Comparison of ENCODE assay signal across 10 cellular contexts in genomic region chr4:2891294-2891693, GRCh38. TPM values are rescaled to one million over a fixed set of nuclear protein-coding genes. Genes with fewer than 3 reads are reported as not detected.
DNase-seq lines count a peak whose midpoint lies in the region; ATAC-seq and TF ChIP-seq lines count a peak whose summit lies in the region.
"Had no signal": no experiment of that assay in that cellular context is flagged by ENCODE, and none has a peak within 500 bp of the region (broad histone marks: within the 10 kb centered on the region; RNA-seq: fewer than 3 reads in every experiment).

No MANE protein-coding gene starts in this region.

- H3K4me3 ChIP-seq in foreskin fibroblast (ENCODE audit: low read depth in 1 of 2, low read length in 2 of 2) (no peak overlapping the region), lower leg skin (ENCODE audit: low read depth, poor library complexity, severe bottlenecking) (no peak overlapping the region)
- H3K4me3 ChIP-seq: ascending aorta had no signal

- H3K4me3 Mint-ChIP-seq in activated T-helper 17 cell treated with anti-CD3 and anti-CD28 coated beads, Interleukin-2, amount 50 U/mL, for 72 hours, result no peak overlapping the region
- no peak overlapping the region for H3K4me3 Mint-ChIP-seq in stimulated activated effector memory CD8-positive, alpha-beta T cell treated with anti-CD3 and anti-CD28 coated beads, Interleukin-12 subunit alpha, Interleukin-12 subunit beta, amount 100 ng/mL, for 72 hours

- 79 to 84% methylated on average over 5 of the region's 5 CpGs for WGBS in lower leg skin, 2 donors

- peaks cover 2% of the 10 kb centered on the region for H3K4me1 Mint-ChIP-seq in activated T-helper 17 cell treated with anti-CD3 and anti-CD28 coated beads, Interleukin-2, amount 50 U/mL, for 72 hours
- peaks cover 7% of the 10 kb centered on the region for H3K4me1 Mint-ChIP-seq in stimulated activated effector memory CD8-positive, alpha-beta T cell treated with anti-CD3 and anti-CD28 coated beads, Interleukin-12 subunit alpha, Interleukin-12 subunit beta, amount 100 ng/mL, for 72 hours

- ATAC-seq in activated T-helper 17 cell treated with anti-CD3 and anti-CD28 coated beads, Interleukin-2, amount 50 U/mL, for 72 hours (replicated peaks), result no peak
- ATAC-seq in stimulated activated effector memory CD8-positive, alpha-beta T cell treated with anti-CD3 and anti-CD28 coated beads, Interleukin-12 subunit alpha, Interleukin-12 subunit beta, amount 100 ng/mL, for 72 hours, result no peak
- ATAC-seq in HG03457 (IDR thresholded peaks at IDR 0.05; ENCODE audit: unreplicated experiment), result no peak

- TF ChIP-seq POLR2A in lower leg skin (IDR thresholded peaks at IDR 0.05), result no peak

- no peaks in the 10 kb centered on the region for H3K9me3 Mint-ChIP-seq in activated T-helper 17 cell treated with anti-CD3 and anti-CD28 coated beads, Interleukin-2, amount 50 U/mL, for 72 hours
- H3K9me3 Mint-ChIP-seq in stimulated activated effector memory CD8-positive, alpha-beta T cell treated with anti-CD3 and anti-CD28 coated beads, Interleukin-12 subunit alpha, Interleukin-12 subunit beta, amount 100 ng/mL, for 72 hours, result no peaks in the 10 kb centered on the region

- DNase-seq in H4 (ENCODE audit: low spot score) (peak; percentile 32), foreskin fibroblast (peak; percentile 37 to 67), lower leg skin (ENCODE audit: low spot score in 2 of 2) (no peak)
- DNase-seq in stimulated activated effector memory CD8-positive, alpha-beta T cell treated with anti-CD3 and anti-CD28 coated beads, Interleukin-12 subunit alpha, Interleukin-12 subunit beta, amount 100 ng/mL, for 72 hours (ENCODE audit: low spot score in 2 of 2), result no peak
- DNase-seq in activated naive CD4-positive, alpha-beta T cell (lab: John Stamatoyannopoulos, UW), result no peak
- DNase-seq: hippocampal formation, occipital lobe had no signal

- intact Hi-C loops in lower leg skin (cut with DNase I; ENCODE audit: low total_unique reads), result no loop called here

- H3K27ac Mint-ChIP-seq in activated T-helper 17 cell treated with anti-CD3 and anti-CD28 coated beads, Interleukin-2, amount 50 U/mL, for 72 hours, result peak overlapping the region; percentile 40
- H3K27ac Mint-ChIP-seq in stimulated activated effector memory CD8-positive, alpha-beta T cell treated with anti-CD3 and anti-CD28 coated beads, Interleukin-12 subunit alpha, Interleukin-12 subunit beta, amount 100 ng/mL, for 72 hours, result peak overlapping the region; percentile 73

- H3K36me3 Mint-ChIP-seq in activated T-helper 17 cell treated with anti-CD3 and anti-CD28 coated beads, Interleukin-2, amount 50 U/mL, for 72 hours (ENCODE audit: low read depth), result peaks cover 70% of the 10 kb centered on the region
- peaks cover 90% of the 10 kb centered on the region for H3K36me3 Mint-ChIP-seq in stimulated activated effector memory CD8-positive, alpha-beta T cell treated with anti-CD3 and anti-CD28 coated beads, Interleukin-12 subunit alpha, Interleukin-12 subunit beta, amount 100 ng/mL, for 72 hours

- TF ChIP-seq CTCF in foreskin fibroblast (IDR thresholded peaks at IDR 0.05; ENCODE audit: low read depth, low read length) (no peak), lower leg skin (IDR thresholded peaks at IDR 0.05) (no peak)

- H3K27me3 Mint-ChIP-seq in activated T-helper 17 cell treated with anti-CD3 and anti-CD28 coated beads, Interleukin-2, amount 50 U/mL, for 72 hours, result no peaks in the 10 kb centered on the region

RNA-seq across cellular contexts. Expression of gene ADD1, which starts 47.6 kb away (rescaled TPM):
- total RNA-seq in H4 (2014; rRNA removed; shearing (Covaris generic)), result 117 and 125 TPM in 2 replicates
- 100 to 1,000 TPM; 220 to 254 TPM for total RNA-seq in activated T-helper 17 cell treated with anti-CD3 and anti-CD28 coated beads, Interleukin-2, amount 50 U/mL, for 72 hours
- total RNA-seq in lower leg skin, result 100 to 1,000 TPM; 102 to 153 (median 135) TPM

Comparison
In these comparisons a context has a peak if more than half of its experiments do, and no peak if none do; other contexts are left out.
1. DNase-seq: peak in H4 (single experiment) and foreskin fibroblast (2 of 2); none in stimulated activated effector memory CD8-positive, alpha-beta T cell treated with anti-CD3 and anti-CD28 coated beads, Interleukin-12 subunit alpha, Interleukin-12 subunit beta, amount 100 ng/mL, for 72 hours (0 of 2), lower leg skin (0 of 2) and activated naive CD4-positive, alpha-beta T cell (0 of 4).